20 cellular contexts compared by ENCODE assay signal in genomic region chr4:88189881-88190585, GRCh38. TPM values are rescaled to one million over a fixed set of nuclear protein-coding genes. Genes with fewer than 3 reads are reported as not detected.
DNase-seq lines count a peak whose midpoint lies in the region; ATAC-seq and TF ChIP-seq lines count a peak whose summit lies in the region.
"Had no signal": no experiment of that assay in that cellular context is flagged by ENCODE, and none has a peak within 500 bp of the region (broad histone marks: within the 10 kb centered on the region; RNA-seq: fewer than 3 reads in every experiment).

No MANE protein-coding gene starts in this region.

- intact Hi-C loops in esophagus squamous epithelium (cut with DNase I) (no loop called here), gastrocnemius medialis (cut with DNase I; ENCODE audit: low total_unique reads) (no loop called here)

- H3K36me3 Mint-ChIP-seq in neural progenitor cell: no peaks in the 10 kb centered on the region
- H3K36me3 Mint-ChIP-seq: CD8-positive, alpha-beta memory T cell had no signal

- CTCF ChIA-PET in SK-N-SH (lab: Yijun Ruan, JAX): interaction anchor here (1.3 to 2.6 kb wide), 2 partner anchors 22 kb away, joined by 8 to 12 read pairs; no protein-coding TSS in a partner anchor

- TF ChIP-seq EP300 in SK-N-SH (IDR thresholded peaks at IDR 0.05; ENCODE audit: borderline replicate concordance in 1 of 2, low read depth in 1 of 2, low read length in 1 of 2): no peak

- H3K79me2 ChIP-seq in SK-N-SH (ENCODE audit: insufficient read depth) (no peaks in the 10 kb centered on the region), neural progenitor cell (ENCODE audit: low read depth) (no peaks in the 10 kb centered on the region)

- peaks cover 4% of the 10 kb centered on the region for H3K9me3 Mint-ChIP-seq in neural progenitor cell
- H3K9me3 Mint-ChIP-seq: CD8-positive, alpha-beta memory T cell had no signal

- H3K36me3 ChIP-seq in SK-N-SH (replicated peaks in 1 of 2; ENCODE audit: control insufficient read depth in 1 of 2, insufficient read depth in 2 of 2, low read length in 1 of 2): no peaks in the 10 kb centered on the region
- H3K36me3 ChIP-seq in esophagus squamous epithelium: no peaks in the 10 kb centered on the region
- no peaks in the 10 kb centered on the region for H3K36me3 ChIP-seq in neural progenitor cell
- H3K36me3 ChIP-seq in gastrocnemius medialis: no peaks in the 10 kb centered on the region
- H3K36me3 ChIP-seq: BLaER1 treated with 17β-estradiol and CSF1 and Interleukin-3, amounts not matched to agents 10 nM and 100 nM; SJSA1 had no signal

- POLR2A ChIA-PET in SK-N-SH (lab: Yijun Ruan, JAX): no interaction called here

- DNase-seq in SK-N-SH: no peak
- DNase-seq in esophagus squamous epithelium (lab: John Stamatoyannopoulos, UW): no peak
- DNase-seq in neural progenitor cell (ENCODE audit: low spot score): no peak
- no peak for DNase-seq in epidermal melanocyte (ENCODE audit: insufficient read length, low spot score)
- DNase-seq in gastrocnemius medialis: no peak
- DNase-seq: CD8-positive, alpha-beta memory T cell; DND-41; GM23248; MV-4-11; NCI-H1417 treated with DMSO at 0.1 percent for 48 hours; NCI-H1930; NCI-H2171 treated with DMSO at 0.1 percent for 48 hours; NCI-H774; PC-3 had no signal

- no peaks in the 10 kb centered on the region for H3K9me2 ChIP-seq in SK-N-SH

- H3K4me3 ChIP-seq in SK-N-SH (ENCODE audit: low read depth in 2 of 2, low read length in 1 of 2) (no peak overlapping the region), esophagus squamous epithelium (no peak overlapping the region), neural progenitor cell (no peak overlapping the region), gastrocnemius medialis (no peak overlapping the region)
- H3K4me3 ChIP-seq: BLaER1 treated with 17β-estradiol and CSF1 and Interleukin-3, amounts not matched to agents 10 nM and 100 nM; GM23248; SJSA1 had no signal

- 39% methylated on average over 3 of the region's 3 CpGs for WGBS in SK-N-SH (ENCODE audit: low lambda C conversion rate)
- WGBS in esophagus squamous epithelium, 2 donors: 44 to 54% methylated on average over 3 of the region's 3 CpGs

- peaks cover 2% of the 10 kb centered on the region for H3K4me1 Mint-ChIP-seq in neural progenitor cell

- TF ChIP-seq CTCF in SK-N-SH (IDR thresholded peaks at IDR 0.05) (no peak), VCaP (conservative IDR thresholded peaks at IDR 0.05) (no peak), esophagus squamous epithelium (IDR thresholded peaks at IDR 0.05) (no peak), neural progenitor cell (IDR thresholded peaks at IDR 0.05) (no peak), gastrocnemius medialis (IDR thresholded peaks at IDR 0.05 in 4 of 5, conservative IDR thresholded peaks at IDR 0.05 in 1 of 5) (no peak)

- no peak overlapping the region for H3K9ac ChIP-seq in SK-N-SH
- H3K9ac ChIP-seq in neural progenitor cell: no peak overlapping the region
- H3K9ac ChIP-seq: BLaER1 treated with 17β-estradiol and CSF1 and Interleukin-3, amounts not matched to agents 10 nM and 100 nM; GM23248 had no signal

- no peak for ATAC-seq in SK-N-SH treated with all-trans-retinoic acid at 6 μM for 48 hours
- ATAC-seq in gastrocnemius medialis: no peak
- no peak for ATAC-seq in HG03025 (IDR thresholded peaks at IDR 0.05; ENCODE audit: low FRiP score, unreplicated experiment)
- ATAC-seq: PC-3 had no signal

- peak overlapping the region; percentile 59 for H3K27ac Mint-ChIP-seq in neural progenitor cell
- H3K27ac Mint-ChIP-seq: CD8-positive, alpha-beta memory T cell had no signal

- H3K4me3 Mint-ChIP-seq in neural progenitor cell: no peak overlapping the region
- H3K4me3 Mint-ChIP-seq: CD8-positive, alpha-beta memory T cell had no signal

- H3K4me2 ChIP-seq in SK-N-SH: no peak overlapping the region
- H3K4me2 ChIP-seq in neural progenitor cell: no peak overlapping the region

- no peaks in the 10 kb centered on the region for H3K4me1 ChIP-seq in SK-N-SH (ENCODE audit: control insufficient read depth in 1 of 2, insufficient read depth in 2 of 2, low read depth in 1 of 2, low read length in 1 of 2)
- peaks cover 0 to 26% (median 0%) of the 10 kb centered on the region in 3 donors for H3K4me1 ChIP-seq in esophagus squamous epithelium
- H3K4me1 ChIP-seq in neural progenitor cell: peaks cover 5% of the 10 kb centered on the region
- no peaks in the 10 kb centered on the region for H3K4me1 ChIP-seq in gastrocnemius medialis

- in situ Hi-C loops in gastrocnemius medialis (cut with MboI; ENCODE audit: low sequenced_read_pairs in 4 of 4): no loop called here

- no peak overlapping the region for H2AFZ ChIP-seq in SK-N-SH (ENCODE audit: low read depth)
- H2AFZ ChIP-seq in neural progenitor cell (replicated peaks): no peak overlapping the region
- H2AFZ ChIP-seq: GM23248 had no signal

- H4K20me1 ChIP-seq in SK-N-SH (ENCODE audit: insufficient read depth) (no peaks in the 10 kb centered on the region), neural progenitor cell (ENCODE audit: low read depth) (no peaks in the 10 kb centered on the region)
- H4K20me1 ChIP-seq: BLaER1 treated with 17β-estradiol and CSF1 and Interleukin-3, amounts not matched to agents 10 nM and 100 nM had no signal

- H3K27me3 ChIP-seq in SK-N-SH (ENCODE audit: insufficient read depth) (no peaks in the 10 kb centered on the region; the same call in 1 of the 2 replicates), esophagus squamous epithelium (no peaks in the 10 kb centered on the region), neural progenitor cell (no peaks in the 10 kb centered on the region), gastrocnemius medialis (no peaks in the 10 kb centered on the region)
- H3K27me3 ChIP-seq: BLaER1 treated with 17β-estradiol and CSF1 and Interleukin-3, amounts not matched to agents 10 nM and 100 nM; SJSA1 had no signal

- H3F3A ChIP-seq in SK-N-SH (replicated peaks; ENCODE audit: insufficient read depth): no peaks in the 10 kb centered on the region
- no peaks in the 10 kb centered on the region for H3F3A ChIP-seq in neural progenitor cell (ENCODE audit: low read depth)

- H3K27ac ChIP-seq in SK-N-SH (ENCODE audit: low read depth in 2 of 2, low read length in 1 of 2) (no peak overlapping the region), VCaP (peak overlapping the region; percentile 44), esophagus squamous epithelium (peak overlapping the region in 3 of 4 donors; percentile 1 to 62 (median 19)), neural progenitor cell (no peak overlapping the region), gastrocnemius medialis (no peak overlapping the region)
- H3K27ac ChIP-seq: 22Rv1, GM23248, SJSA1 had no signal

- H3K9me3 ChIP-seq in SK-N-SH (no peaks in the 10 kb centered on the region; the same call in 1 of the 2 replicates), esophagus squamous epithelium (no peaks in the 10 kb centered on the region), neural progenitor cell (ENCODE audit: low read depth) (no peaks in the 10 kb centered on the region), gastrocnemius medialis (no peaks in the 10 kb centered on the region)
- H3K9me3 ChIP-seq: SJSA1 had no signal

- H3K27me3 Mint-ChIP-seq in neural progenitor cell (ENCODE audit: insufficient read depth, low read depth): no peaks in the 10 kb centered on the region

- TF ChIP-seq POLR2A in esophagus squamous epithelium (IDR thresholded peaks at IDR 0.05) (no peak), gastrocnemius medialis (IDR thresholded peaks at IDR 0.05) (no peak)

- TF ChIP-seq RAD21 in SK-N-SH (IDR thresholded peaks at IDR 0.05; ENCODE audit: low read length): no peak

TF ChIP-seq in SK-N-SH treated with all-trans-retinoic acid at 6 μM for 48 hours, 23 proteins besides CTCF, POLR2A, EP300 and RAD21:
- TF ChIP-seq ARNTL (CRISPR knock-in tag; IDR thresholded peaks at IDR 0.05; ENCODE audit: borderline replicate concordance, low read depth): no peak
- TF ChIP-seq ISL1 (CRISPR knock-in tag; IDR thresholded peaks at IDR 0.05): 0 out of 2 replicates have a peak, but pooled peaks have one; percentile 9

TF ChIP-seq in SK-N-SH, 30 proteins besides CTCF, POLR2A, EP300 and RAD21:
- TF ChIP-seq TEAD4 (IDR thresholded peaks at IDR 0.05; ENCODE audit: borderline replicate concordance, insufficient read depth) (no peak), NRF1 (IDR thresholded peaks at IDR 0.05; ENCODE audit: low read depth, low read length) (no peak), MXI1 (IDR thresholded peaks at IDR 0.05; ENCODE audit: low read depth, low read length) (no peak), ZBTB33 (IDR thresholded peaks at IDR 0.05; ENCODE audit: borderline replicate concordance, low read depth) (no peak)

RNA-seq across cellular contexts. Expression of gene ABCG2, which starts 31.6 kb away (rescaled TPM):
- polyA plus RNA-seq in SK-N-SH (2012; rRNA removed): 0.02 and 0.05 TPM in 2 replicates
- 0.01 and 0.03 TPM in 2 replicates for polyA plus RNA-seq in SK-N-SH (2012; cell fraction: cytosol; rRNA removed)
- polyA plus RNA-seq in SK-N-SH (2012; cell fraction: nucleus; rRNA removed): 0.02 TPM in 1 of 2 replicates, not detected in the other
- total RNA-seq in esophagus squamous epithelium (1 to 10 TPM in 3 of 4 donors, under 1 TPM in 1; 0.76 to 7.1 (median 3.6) TPM), neural progenitor cell (ENCODE audit: low replicate concordance) (0.62 and 2.4 TPM in 2 replicates), gastrocnemius medialis (under 1 TPM in 3 of 4 donors, not detected in 1; 0.22 to 0.75 (median 0.23) TPM)
- total RNA-seq: PC-3 had no signal

Comparison
In these comparisons a context has a peak if more than half of its experiments do, and no peak if none do; other contexts are left out.
1. H3K27ac ChIP-seq: peak in VCaP (single experiment) and esophagus squamous epithelium (3 of 4); none in SK-N-SH (0 of 2), neural progenitor cell (single experiment) and gastrocnemius medialis (0 of 4).